Comparison of ENCODE assay signal across 8 cellular contexts in genomic region chr11:66595245-66595904, GRCh38. TPM values are rescaled to one million over a fixed set of nuclear protein-coding genes. Genes with fewer than 3 reads are reported as not detected.
DNase-seq lines count a peak whose midpoint lies in the region; ATAC-seq and TF ChIP-seq lines count a peak whose summit lies in the region.

No MANE protein-coding gene starts in this region.

- intact Hi-C loops in CD4-positive, alpha-beta memory T cell (cut with micrococcal nuclease) = no loop called here

- H3K4me3 ChIP-seq in CD4-positive, alpha-beta memory T cell (ENCODE audit: low read length in 2 of 2) = no peak overlapping the region

- H3K27me3 Mint-ChIP-seq in CD4-positive, alpha-beta memory T cell = no peaks in the 10 kb centered on the region
- no peaks in the 10 kb centered on the region for H3K27me3 Mint-ChIP-seq in central memory CD8-positive, alpha-beta T cell
- no peaks in the 10 kb centered on the region for H3K27me3 Mint-ChIP-seq in nephron (ENCODE audit: low read depth)

- POLR2A ChIA-PET in CD4-positive, alpha-beta memory T cell (lab: Charles Lee; ENCODE audit: partially characterized antibody) = interaction anchor here (1.2 to 6.1 kb wide), 5 partner anchors 16 to 82 kb away, joined by 3 to 69 read pairs (median 9); partner anchors contain the start of genes RBM14, RBM4 and RBM4B

- peaks cover 16 to 42% (median 27%) of the 10 kb centered on the region in 4 donors for H3K4me1 Mint-ChIP-seq in CD4-positive, alpha-beta memory T cell
- peaks cover 36% of the 10 kb centered on the region for H3K4me1 Mint-ChIP-seq in central memory CD8-positive, alpha-beta T cell
- H3K4me1 Mint-ChIP-seq in nephron = peaks cover 19% of the 10 kb centered on the region

- no peaks in the 10 kb centered on the region for H3K9me3 Mint-ChIP-seq in CD4-positive, alpha-beta memory T cell
- no peaks in the 10 kb centered on the region for H3K9me3 Mint-ChIP-seq in central memory CD8-positive, alpha-beta T cell
- peaks cover 8% of the 10 kb centered on the region for H3K9me3 Mint-ChIP-seq in nephron

- CTCF ChIA-PET in CD4-positive, alpha-beta memory T cell (lab: Charles Lee; ENCODE audit: partially characterized antibody) = interaction anchor here (1.0 to 6.9 kb wide), 4 partner anchors 14 to 166 kb away, joined by 3 to 45 read pairs (median 4); partner anchors contain the start of gene RBM4B

- no peak for ATAC-seq in central memory CD8-positive, alpha-beta T cell (replicated peaks; ENCODE audit: extremely low read depth, poor library complexity, severe bottlenecking)
- ATAC-seq in GM19328 (IDR thresholded peaks at IDR 0.05; ENCODE audit: unreplicated experiment) = no peak

- TF ChIP-seq CTCF in nephron (IDR thresholded peaks at IDR 0.05; ENCODE audit: unreplicated experiment in 3 of 3) (no peak), GM13976 (IDR thresholded peaks at IDR 0.05; ENCODE audit: borderline replicate concordance, control extremely low read depth, extremely low read depth, insufficient read depth, missing control alignments) (no peak)

- H3K36me3 ChIP-seq in CD4-positive, alpha-beta memory T cell (ENCODE audit: insufficient read depth, low read length) = no peaks in the 10 kb centered on the region

- in situ Hi-C loops in G401 (cut with HindIII; ENCODE audit: low sequenced_read_pairs) = no loop called here
- in situ Hi-C loops in GM13976 (cut with MboI; ENCODE audit: low sequenced_read_pairs, unreplicated experiment) = no loop called here

- H3K27ac Mint-ChIP-seq in CD4-positive, alpha-beta memory T cell = peak overlapping the region in 6 of 7 donors; percentile 44 to 90 (median 76)
- H3K27ac Mint-ChIP-seq in central memory CD8-positive, alpha-beta T cell (ENCODE audit: low read depth) = peak overlapping the region; percentile 75
- H3K27ac Mint-ChIP-seq in nephron = peak overlapping the region; percentile 90 to 95 (median 93)

- H3K27ac ChIP-seq in CD4-positive, alpha-beta memory T cell (ENCODE audit: low read depth, low read length) = no peak overlapping the region

- DNase-seq in CD4-positive, alpha-beta memory T cell = no peak
- DNase-seq in NCI-H1105 treated with DMSO at 0.1 percent for 48 hours (lab: John Stamatoyannopoulos, UW) = peak; percentile 15
- DNase-seq in central memory CD8-positive, alpha-beta T cell (ENCODE audit: low spot score in 2 of 2) = no peak
- DNase-seq in glomerular visceral epithelial cell (ENCODE audit: extremely low spot score) = no peak
- no peak for DNase-seq in G401 (ENCODE audit: low spot score)
- DNase-seq in GM13976 (ENCODE audit: low spot score) = no peak

- peak overlapping the region; percentile 7 to 82 (median 44) for H3K4me3 Mint-ChIP-seq in CD4-positive, alpha-beta memory T cell
- H3K4me3 Mint-ChIP-seq in central memory CD8-positive, alpha-beta T cell = peak overlapping the region; percentile 46
- peak overlapping the region; percentile 71 to 85 (median 82) for H3K4me3 Mint-ChIP-seq in nephron

- H3K4me1 ChIP-seq in CD4-positive, alpha-beta memory T cell (ENCODE audit: insufficient read depth, low read length) = peaks cover 35% of the 10 kb centered on the region

- no peaks in the 10 kb centered on the region for H3K9me3 ChIP-seq in CD4-positive, alpha-beta memory T cell (ENCODE audit: control insufficient read depth in 1 of 2, low read length in 2 of 2)

- no peaks in the 10 kb centered on the region for H3K27me3 ChIP-seq in CD4-positive, alpha-beta memory T cell (ENCODE audit: insufficient read depth, low read length)

- peaks cover 0 to 9% of the 10 kb centered on the region in 2 donors for H3K36me3 Mint-ChIP-seq in CD4-positive, alpha-beta memory T cell
- peaks cover 19% of the 10 kb centered on the region for H3K36me3 Mint-ChIP-seq in central memory CD8-positive, alpha-beta T cell (ENCODE audit: insufficient read depth)
- peaks cover 11% of the 10 kb centered on the region for H3K36me3 Mint-ChIP-seq in nephron (ENCODE audit: low read depth)

RNA-seq across cellular contexts. Expression of gene CCS, which starts 2.4 kb away (rescaled TPM):
- 10 to 100 TPM; 61.0 to 61.5 TPM for total RNA-seq in CD4-positive, alpha-beta memory T cell
- 10 to 100 TPM; 36.1 to 38.7 TPM for polyA plus RNA-seq in CD4-positive, alpha-beta memory T cell
- total RNA-seq in G401 (2014; rRNA removed; shearing (Covaris generic)) = 181 and 230 TPM in 2 replicates

RNA-seq across cellular contexts. Expression of gene CCDC87, which starts 2.5 kb away (rescaled TPM):
- not detected for total RNA-seq in CD4-positive, alpha-beta memory T cell
- polyA plus RNA-seq in CD4-positive, alpha-beta memory T cell = under 1 TPM in 1 of 2 donors, not detected in 1; 0.34 TPM
- total RNA-seq in G401 (2014; rRNA removed; shearing (Covaris generic)) = 0.07 and 0.37 TPM in 2 replicates

RNA-seq across cellular contexts. Expression of gene RBM14, which starts 21.1 kb away (rescaled TPM):
- total RNA-seq in CD4-positive, alpha-beta memory T cell = 100 to 1,000 TPM; 158 to 196 TPM
- polyA plus RNA-seq in CD4-positive, alpha-beta memory T cell = 10 to 100 TPM; 66.2 to 78.2 TPM
- total RNA-seq in G401 (2014; rRNA removed; shearing (Covaris generic)) = 47.7 and 68.8 TPM in 2 replicates

RNA-seq across cellular contexts. Expression of gene CTSF, which starts 27.0 kb away (rescaled TPM):
- total RNA-seq in CD4-positive, alpha-beta memory T cell = 10 to 100 TPM; 28.1 to 31.7 TPM
- polyA plus RNA-seq in CD4-positive, alpha-beta memory T cell = 10 to 100 TPM; 13.3 to 18.5 TPM
- 518 and 594 TPM in 2 replicates for total RNA-seq in G401 (2014; rRNA removed; shearing (Covaris generic))

RNA-seq across cellular contexts. Expression of gene RBM4, which starts 43.1 kb away (rescaled TPM):
- 100 to 1,000 TPM; 183 to 189 TPM for total RNA-seq in CD4-positive, alpha-beta memory T cell
- polyA plus RNA-seq in CD4-positive, alpha-beta memory T cell = 100 to 1,000 TPM; 213 to 231 TPM
- total RNA-seq in G401 (2014; rRNA removed; shearing (Covaris generic)) = 513 and 534 TPM in 2 replicates
